ENCODE assay signal across 1 cellular context in the genomic region with DNA sequence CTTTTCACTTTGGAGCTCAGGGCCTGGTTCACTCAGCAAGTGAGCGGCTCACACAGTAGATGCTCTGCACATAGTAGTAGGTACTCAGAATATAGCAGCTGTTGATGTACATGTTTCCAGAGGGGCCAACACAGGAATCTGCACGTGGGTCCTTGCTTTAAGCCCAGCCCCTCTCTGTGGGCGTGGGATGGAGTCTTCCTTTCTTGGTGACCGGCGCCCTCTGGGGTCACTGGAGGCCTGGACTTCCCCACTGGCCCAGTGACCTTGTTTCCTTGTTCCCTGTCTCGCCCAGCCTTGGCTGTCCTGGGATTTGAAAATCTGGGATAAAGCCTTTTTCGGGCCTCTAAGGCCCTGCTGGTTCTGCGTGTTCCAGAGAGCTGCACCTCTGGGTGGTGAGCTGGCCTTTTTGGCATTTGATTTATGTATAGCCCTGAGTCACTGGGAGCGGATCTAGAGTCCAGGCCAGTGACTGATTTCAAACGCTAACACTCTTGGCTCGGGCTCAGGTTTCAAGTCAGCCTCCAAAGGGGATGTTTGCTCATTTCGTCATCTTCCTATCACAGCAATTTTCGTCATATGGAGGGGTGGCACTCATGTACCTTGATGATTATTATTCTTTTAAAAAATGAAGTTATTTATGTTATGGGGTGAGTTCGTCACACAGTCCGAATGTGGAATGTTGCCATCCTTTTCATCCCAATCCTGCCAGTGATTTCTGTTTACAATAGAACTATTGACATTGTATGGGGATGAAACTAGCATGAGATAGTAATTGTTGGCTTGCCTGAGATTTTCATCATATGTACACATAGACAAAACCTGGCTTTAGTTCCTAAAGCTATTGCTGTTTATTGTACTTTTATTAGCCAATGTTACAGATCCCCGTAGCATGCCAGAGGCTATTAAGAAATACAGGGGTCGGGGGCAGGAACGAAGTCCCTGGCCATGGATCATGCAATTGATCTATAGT.
TF ChIP-seq lines count a peak whose summit lies in the region.

No MANE protein-coding gene starts in this region.

TF ChIP-seq in HepG2, 621 proteins besides CTCF, POLR2A, EP300 and RAD21 (continued from another document and continues in another):
- TF ChIP-seq, protein P1, sequence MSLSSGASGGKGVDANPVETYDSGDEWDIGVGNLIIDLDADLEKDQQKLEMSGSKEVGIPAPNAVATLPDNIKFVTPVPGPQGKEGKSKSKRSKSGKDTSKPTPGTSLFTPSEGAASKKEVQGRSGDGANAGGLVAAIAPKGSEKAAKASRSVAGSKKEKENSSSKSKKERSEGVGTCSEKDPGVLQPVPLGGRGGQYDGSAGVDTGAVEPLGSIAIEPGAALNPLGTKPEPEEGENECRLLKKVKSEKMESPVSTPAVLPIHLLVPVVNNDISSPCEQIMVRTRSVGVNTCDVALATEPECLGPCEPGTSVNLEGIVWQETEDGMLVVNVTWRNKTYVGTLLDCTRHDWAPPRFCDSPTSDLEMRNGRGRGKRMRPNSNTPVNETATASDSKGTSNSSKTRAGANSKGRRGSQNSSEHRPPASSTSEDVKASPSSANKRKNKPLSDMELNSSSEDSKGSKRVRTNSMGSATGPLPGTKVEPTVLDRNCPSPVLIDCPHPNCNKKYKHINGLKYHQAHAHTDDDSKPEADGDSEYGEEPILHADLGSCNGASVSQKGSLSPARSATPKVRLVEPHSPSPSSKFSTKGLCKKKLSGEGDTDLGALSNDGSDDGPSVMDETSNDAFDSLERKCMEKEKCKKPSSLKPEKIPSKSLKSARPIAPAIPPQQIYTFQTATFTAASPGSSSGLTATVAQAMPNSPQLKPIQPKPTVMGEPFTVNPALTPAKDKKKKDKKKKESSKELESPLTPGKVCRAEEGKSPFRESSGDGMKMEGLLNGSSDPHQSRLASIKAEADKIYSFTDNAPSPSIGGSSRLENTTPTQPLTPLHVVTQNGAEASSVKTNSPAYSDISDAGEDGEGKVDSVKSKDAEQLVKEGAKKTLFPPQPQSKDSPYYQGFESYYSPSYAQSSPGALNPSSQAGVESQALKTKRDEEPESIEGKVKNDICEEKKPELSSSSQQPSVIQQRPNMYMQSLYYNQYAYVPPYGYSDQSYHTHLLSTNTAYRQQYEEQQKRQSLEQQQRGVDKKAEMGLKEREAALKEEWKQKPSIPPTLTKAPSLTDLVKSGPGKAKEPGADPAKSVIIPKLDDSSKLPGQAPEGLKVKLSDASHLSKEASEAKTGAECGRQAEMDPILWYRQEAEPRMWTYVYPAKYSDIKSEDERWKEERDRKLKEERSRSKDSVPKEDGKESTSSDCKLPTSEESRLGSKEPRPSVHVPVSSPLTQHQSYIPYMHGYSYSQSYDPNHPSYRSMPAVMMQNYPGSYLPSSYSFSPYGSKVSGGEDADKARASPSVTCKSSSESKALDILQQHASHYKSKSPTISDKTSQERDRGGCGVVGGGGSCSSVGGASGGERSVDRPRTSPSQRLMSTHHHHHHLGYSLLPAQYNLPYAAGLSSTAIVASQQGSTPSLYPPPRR (CRISPR knock-in tag; IDR thresholded peaks at IDR 0.05; ENCODE audit: borderline replicate concordance) = peak; percentile 76; the same call in 1 of the 2 replicates
- TF ChIP-seq, protein P2, sequence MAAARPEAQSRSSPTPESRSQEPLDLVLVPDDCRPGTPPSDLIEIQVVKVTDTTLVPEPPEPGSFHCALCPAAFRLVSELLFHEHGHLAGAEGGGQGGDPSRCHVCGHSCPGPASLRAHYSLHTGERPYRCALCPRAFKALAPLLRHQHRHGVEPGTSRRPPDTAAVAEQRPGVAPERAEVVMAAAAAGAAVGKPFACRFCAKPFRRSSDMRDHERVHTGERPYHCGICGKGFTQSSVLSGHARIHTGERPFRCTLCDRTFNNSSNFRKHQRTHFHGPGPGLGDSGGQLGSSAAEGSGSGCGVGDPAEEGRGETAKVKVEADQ (CRISPR knock-in tag; IDR thresholded peaks at IDR 0.05; ENCODE audit: borderline replicate concordance) = peak; percentile 65; the same call in 1 of the 2 replicates
- TF ChIP-seq HMG20B (CRISPR knock-in tag; conservative IDR thresholded peaks at IDR 0.05) = peak; percentile 67; the same call in 1 of the 2 replicates
- TF ChIP-seq TCF7L2 (IDR thresholded peaks at IDR 0.05; ENCODE audit: low read depth, low read length) = peak; percentile 20; the same call in 1 of the 2 replicates
- no peak for TF ChIP-seq TFDP1 (CRISPR knock-in tag; IDR thresholded peaks at IDR 0.05; ENCODE audit: borderline replicate concordance)
- TF ChIP-seq RERE (CRISPR knock-in tag; IDR thresholded peaks at IDR 0.05; ENCODE audit: low read depth) = peak; percentile 56; the same call in 1 of the 2 replicates
- TF ChIP-seq KDM6A (CRISPR knock-in tag; IDR thresholded peaks at IDR 0.05; ENCODE audit: low read depth) = peak; percentile 26; the same call in 1 of the 2 replicates
- TF ChIP-seq CHD4 (IDR thresholded peaks at IDR 0.05; ENCODE audit: borderline replicate concordance, low read length) = peak; percentile 67; the same call in 1 of the 2 replicates
- TF ChIP-seq, protein P3, sequence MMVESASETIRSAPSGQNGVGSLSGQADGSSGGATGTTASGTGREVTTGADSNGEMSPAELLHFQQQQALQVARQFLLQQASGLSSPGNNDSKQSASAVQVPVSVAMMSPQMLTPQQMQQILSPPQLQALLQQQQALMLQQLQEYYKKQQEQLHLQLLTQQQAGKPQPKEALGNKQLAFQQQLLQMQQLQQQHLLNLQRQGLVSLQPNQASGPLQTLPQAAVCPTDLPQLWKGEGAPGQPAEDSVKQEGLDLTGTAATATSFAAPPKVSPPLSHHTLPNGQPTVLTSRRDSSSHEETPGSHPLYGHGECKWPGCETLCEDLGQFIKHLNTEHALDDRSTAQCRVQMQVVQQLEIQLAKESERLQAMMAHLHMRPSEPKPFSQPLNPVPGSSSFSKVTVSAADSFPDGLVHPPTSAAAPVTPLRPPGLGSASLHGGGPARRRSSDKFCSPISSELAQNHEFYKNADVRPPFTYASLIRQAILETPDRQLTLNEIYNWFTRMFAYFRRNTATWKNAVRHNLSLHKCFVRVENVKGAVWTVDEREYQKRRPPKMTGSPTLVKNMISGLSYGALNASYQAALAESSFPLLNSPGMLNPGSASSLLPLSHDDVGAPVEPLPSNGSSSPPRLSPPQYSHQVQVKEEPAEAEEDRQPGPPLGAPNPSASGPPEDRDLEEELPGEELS (CRISPR knock-in tag; IDR thresholded peaks at IDR 0.05) = peak; percentile 68
- TF ChIP-seq, protein P4, sequence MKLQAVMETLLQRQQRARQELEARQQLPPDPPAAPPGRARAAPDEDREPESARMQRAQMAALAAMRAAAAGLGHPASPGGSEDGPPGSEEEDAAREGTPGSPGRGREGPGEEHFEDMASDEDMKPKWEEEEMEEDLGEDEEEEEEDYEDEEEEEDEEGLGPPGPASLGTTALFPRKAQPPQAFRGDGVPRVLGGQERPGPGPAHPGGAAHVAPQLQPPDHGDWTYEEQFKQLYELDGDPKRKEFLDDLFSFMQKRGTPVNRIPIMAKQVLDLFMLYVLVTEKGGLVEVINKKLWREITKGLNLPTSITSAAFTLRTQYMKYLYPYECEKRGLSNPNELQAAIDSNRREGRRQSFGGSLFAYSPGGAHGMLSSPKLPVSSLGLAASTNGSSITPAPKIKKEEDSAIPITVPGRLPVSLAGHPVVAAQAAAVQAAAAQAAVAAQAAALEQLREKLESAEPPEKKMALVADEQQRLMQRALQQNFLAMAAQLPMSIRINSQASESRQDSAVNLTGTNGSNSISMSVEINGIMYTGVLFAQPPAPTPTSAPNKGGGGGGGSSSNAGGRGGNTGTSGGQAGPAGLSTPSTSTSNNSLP (IDR thresholded peaks at IDR 0.05; ENCODE audit: low read depth, low read length) = peak; percentile 92
- TF ChIP-seq PAWR (CRISPR knock-in tag; IDR thresholded peaks at IDR 0.05; ENCODE audit: borderline replicate concordance) = no peak
- TF ChIP-seq ZNF644 (CRISPR knock-in tag; IDR thresholded peaks at IDR 0.05; ENCODE audit: low read depth) = no peak
- TF ChIP-seq GABPB1 (CRISPR knock-in tag; IDR thresholded peaks at IDR 0.05) = peak; percentile 17; the same call in 1 of the 2 replicates
- TF ChIP-seq, protein P5, sequence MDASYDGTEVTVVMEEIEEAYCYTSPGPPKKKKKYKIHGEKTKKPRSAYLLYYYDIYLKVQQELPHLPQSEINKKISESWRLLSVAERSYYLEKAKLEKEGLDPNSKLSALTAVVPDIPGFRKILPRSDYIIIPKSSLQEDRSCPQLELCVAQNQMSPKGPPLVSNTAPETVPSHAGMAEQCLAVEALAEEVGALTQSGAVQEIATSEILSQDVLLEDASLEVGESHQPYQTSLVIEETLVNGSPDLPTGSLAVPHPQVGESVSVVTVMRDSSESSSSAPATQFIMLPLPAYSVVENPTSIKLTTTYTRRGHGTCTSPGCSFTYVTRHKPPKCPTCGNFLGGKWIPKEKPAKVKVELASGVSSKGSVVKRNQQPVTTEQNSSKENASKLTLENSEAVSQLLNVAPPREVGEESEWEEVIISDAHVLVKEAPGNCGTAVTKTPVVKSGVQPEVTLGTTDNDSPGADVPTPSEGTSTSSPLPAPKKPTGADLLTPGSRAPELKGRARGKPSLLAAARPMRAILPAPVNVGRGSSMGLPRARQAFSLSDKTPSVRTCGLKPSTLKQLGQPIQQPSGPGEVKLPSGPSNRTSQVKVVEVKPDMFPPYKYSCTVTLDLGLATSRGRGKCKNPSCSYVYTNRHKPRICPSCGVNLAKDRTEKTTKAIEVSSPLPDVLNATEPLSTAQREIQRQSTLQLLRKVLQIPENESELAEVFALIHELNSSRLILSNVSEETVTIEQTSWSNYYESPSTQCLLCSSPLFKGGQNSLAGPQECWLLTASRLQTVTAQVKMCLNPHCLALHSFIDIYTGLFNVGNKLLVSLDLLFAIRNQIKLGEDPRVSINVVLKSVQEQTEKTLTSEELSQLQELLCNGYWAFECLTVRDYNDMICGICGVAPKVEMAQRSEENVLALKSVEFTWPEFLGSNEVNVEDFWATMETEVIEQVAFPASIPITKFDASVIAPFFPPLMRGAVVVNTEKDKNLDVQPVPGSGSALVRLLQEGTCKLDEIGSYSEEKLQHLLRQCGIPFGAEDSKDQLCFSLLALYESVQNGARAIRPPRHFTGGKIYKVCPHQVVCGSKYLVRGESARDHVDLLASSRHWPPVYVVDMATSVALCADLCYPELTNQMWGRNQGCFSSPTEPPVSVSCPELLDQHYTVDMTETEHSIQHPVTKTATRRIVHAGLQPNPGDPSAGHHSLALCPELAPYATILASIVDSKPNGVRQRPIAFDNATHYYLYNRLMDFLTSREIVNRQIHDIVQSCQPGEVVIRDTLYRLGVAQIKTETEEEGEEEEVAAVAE (CRISPR knock-in tag; IDR thresholded peaks at IDR 0.05; ENCODE audit: borderline replicate concordance) = 0 out of 2 replicates have a peak, but pooled peaks have one; percentile 34
- peak; percentile 65; the same call in 1 of the 2 replicates for TF ChIP-seq ZNF772 (CRISPR knock-in tag; IDR thresholded peaks at IDR 0.05)
- TF ChIP-seq FOXK2 (IDR thresholded peaks at IDR 0.05) = peak; percentile 86
- peak; percentile 48 for TF ChIP-seq POGZ (CRISPR knock-in tag; IDR thresholded peaks at IDR 0.05)
- peak; percentile 75 for TF ChIP-seq KAT8 (CRISPR knock-in tag; IDR thresholded peaks at IDR 0.05)
- peak; percentile 52; the same call in 1 of the 2 replicates for TF ChIP-seq ZNF598 (CRISPR knock-in tag; IDR thresholded peaks at IDR 0.05; ENCODE audit: borderline replicate concordance)
- TF ChIP-seq IRX3 (CRISPR knock-in tag; IDR thresholded peaks at IDR 0.05; ENCODE audit: borderline replicate concordance, low read depth) = no peak
- peak; percentile 70; the same call in 1 of the 2 replicates for TF ChIP-seq NR2C2 (CRISPR knock-in tag; IDR thresholded peaks at IDR 0.05; ENCODE audit: borderline replicate concordance)
- TF ChIP-seq, protein P6, sequence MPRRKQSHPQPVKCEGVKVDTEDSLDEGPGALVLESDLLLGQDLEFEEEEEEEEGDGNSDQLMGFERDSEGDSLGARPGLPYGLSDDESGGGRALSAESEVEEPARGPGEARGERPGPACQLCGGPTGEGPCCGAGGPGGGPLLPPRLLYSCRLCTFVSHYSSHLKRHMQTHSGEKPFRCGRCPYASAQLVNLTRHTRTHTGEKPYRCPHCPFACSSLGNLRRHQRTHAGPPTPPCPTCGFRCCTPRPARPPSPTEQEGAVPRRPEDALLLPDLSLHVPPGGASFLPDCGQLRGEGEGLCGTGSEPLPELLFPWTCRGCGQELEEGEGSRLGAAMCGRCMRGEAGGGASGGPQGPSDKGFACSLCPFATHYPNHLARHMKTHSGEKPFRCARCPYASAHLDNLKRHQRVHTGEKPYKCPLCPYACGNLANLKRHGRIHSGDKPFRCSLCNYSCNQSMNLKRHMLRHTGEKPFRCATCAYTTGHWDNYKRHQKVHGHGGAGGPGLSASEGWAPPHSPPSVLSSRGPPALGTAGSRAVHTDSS (CRISPR knock-in tag; conservative IDR thresholded peaks at IDR 0.05) = no peak
- peak; percentile 26; the same call in 1 of the 2 replicates for TF ChIP-seq JUN (CRISPR knock-in tag; IDR thresholded peaks at IDR 0.05)
